In the genomic region with DNA sequence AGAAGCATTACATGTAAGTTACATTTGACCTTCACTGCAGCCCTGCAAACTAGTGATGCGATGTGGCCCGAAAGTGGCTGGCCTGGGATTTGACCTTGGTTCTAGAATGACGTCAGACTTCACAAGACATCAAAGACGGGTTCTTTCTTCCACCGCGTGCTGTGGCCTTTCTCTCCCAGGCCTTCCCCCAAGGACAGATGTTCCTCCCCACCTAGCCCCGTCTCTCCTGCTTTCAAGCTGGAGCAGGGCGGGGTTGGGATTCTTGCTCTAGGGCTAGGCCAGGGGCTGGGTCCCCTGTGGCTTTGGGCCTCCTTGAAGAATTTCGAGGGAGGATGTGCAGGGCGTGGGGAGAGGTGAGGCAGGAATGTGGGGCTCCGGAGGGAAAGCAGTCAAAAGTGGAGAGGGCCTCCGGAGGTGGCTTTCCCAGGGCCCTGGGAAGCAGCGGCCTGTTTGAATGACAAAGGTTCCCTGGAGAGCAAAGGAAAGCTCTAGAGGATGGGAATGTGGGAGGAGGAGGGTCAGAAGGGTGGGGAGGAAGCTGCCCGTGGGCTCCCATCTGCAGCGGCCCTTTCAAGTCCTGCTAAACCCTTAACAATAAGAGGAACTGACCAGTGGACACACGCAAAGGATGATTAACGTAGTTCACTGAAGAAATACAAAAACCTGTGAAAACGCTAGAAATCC, we compare ENCODE assay signal across 1 cellular context.
TF ChIP-seq lines count a peak whose summit lies in the region.

No MANE protein-coding gene starts in this region.

TF ChIP-seq in HepG2, 621 proteins besides CTCF, POLR2A, EP300 and RAD21 (continued from another document and continues in another):
- no peak for TF ChIP-seq ATF5 (CRISPR knock-in tag; IDR thresholded peaks at IDR 0.05; ENCODE audit: low read depth)
- peak; percentile 49; the same call in 1 of the 2 replicates for TF ChIP-seq MED13 (CRISPR knock-in tag; IDR thresholded peaks at IDR 0.05)
- no peak for TF ChIP-seq ZNF674 (CRISPR knock-in tag; IDR thresholded peaks at IDR 0.05; ENCODE audit: low read depth)
- TF ChIP-seq ZNF430 (CRISPR knock-in tag; IDR thresholded peaks at IDR 0.05) = peak; percentile 62; the same call in 1 of the 2 replicates
- TF ChIP-seq CSRNP1 (CRISPR knock-in tag; IDR thresholded peaks at IDR 0.05) = no peak
- TF ChIP-seq ZNF546 (CRISPR knock-in tag; conservative IDR thresholded peaks at IDR 0.05) = no peak
- TF ChIP-seq STAT5B (CRISPR knock-in tag; IDR thresholded peaks at IDR 0.05) = no peak
- no peak for TF ChIP-seq RAD51 (IDR thresholded peaks at IDR 0.05; ENCODE audit: borderline replicate concordance)
- no peak for TF ChIP-seq MAF1 (CRISPR knock-in tag; IDR thresholded peaks at IDR 0.05; ENCODE audit: borderline replicate concordance)
- no peak for TF ChIP-seq POLR2G (IDR thresholded peaks at IDR 0.05; ENCODE audit: low read depth, low read length)
- no peak for TF ChIP-seq SP4 (CRISPR knock-in tag; IDR thresholded peaks at IDR 0.05)
- no peak for TF ChIP-seq ZNF556 (CRISPR knock-in tag; IDR thresholded peaks at IDR 0.05; ENCODE audit: borderline replicate concordance)
- TF ChIP-seq THAP8 (CRISPR knock-in tag; IDR thresholded peaks at IDR 0.05; ENCODE audit: borderline replicate concordance) = no peak
- no peak for TF ChIP-seq ZFP41 (CRISPR knock-in tag; IDR thresholded peaks at IDR 0.05; ENCODE audit: borderline replicate concordance)
- TF ChIP-seq PHF21A (CRISPR knock-in tag; IDR thresholded peaks at IDR 0.05) = 0 out of 2 replicates have a peak, but pooled peaks have one; percentile 22
- TF ChIP-seq RBFOX2 (IDR thresholded peaks at IDR 0.05; ENCODE audit: low read depth, low read length) = no peak
- TF ChIP-seq, protein P1, sequence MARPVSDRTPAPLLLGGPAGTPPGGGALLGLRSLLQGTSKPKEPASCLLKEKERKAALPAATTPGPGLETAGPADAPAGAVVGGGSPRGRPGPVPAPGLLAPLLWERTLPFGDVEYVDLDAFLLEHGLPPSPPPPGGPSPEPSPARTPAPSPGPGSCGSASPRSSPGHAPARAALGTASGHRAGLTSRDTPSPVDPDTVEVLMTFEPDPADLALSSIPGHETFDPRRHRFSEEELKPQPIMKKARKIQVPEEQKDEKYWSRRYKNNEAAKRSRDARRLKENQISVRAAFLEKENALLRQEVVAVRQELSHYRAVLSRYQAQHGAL (CRISPR knock-in tag; IDR thresholded peaks at IDR 0.05; ENCODE audit: not compliant biosample characterization) = no peak
- TF ChIP-seq CCDC6 (CRISPR knock-in tag; IDR thresholded peaks at IDR 0.05) = no peak
- TF ChIP-seq NFKB2 (CRISPR knock-in tag; IDR thresholded peaks at IDR 0.05; ENCODE audit: borderline replicate concordance) = no peak
- TF ChIP-seq PHF20 (CRISPR knock-in tag; IDR thresholded peaks at IDR 0.05) = no peak
- no peak for TF ChIP-seq IRX3 (CRISPR knock-in tag; IDR thresholded peaks at IDR 0.05; ENCODE audit: borderline replicate concordance, low read depth)
- no peak for TF ChIP-seq TAF15 (IDR thresholded peaks at IDR 0.05; ENCODE audit: low read depth, low read length, poor library complexity, severe bottlenecking)
- TF ChIP-seq, protein P2, sequence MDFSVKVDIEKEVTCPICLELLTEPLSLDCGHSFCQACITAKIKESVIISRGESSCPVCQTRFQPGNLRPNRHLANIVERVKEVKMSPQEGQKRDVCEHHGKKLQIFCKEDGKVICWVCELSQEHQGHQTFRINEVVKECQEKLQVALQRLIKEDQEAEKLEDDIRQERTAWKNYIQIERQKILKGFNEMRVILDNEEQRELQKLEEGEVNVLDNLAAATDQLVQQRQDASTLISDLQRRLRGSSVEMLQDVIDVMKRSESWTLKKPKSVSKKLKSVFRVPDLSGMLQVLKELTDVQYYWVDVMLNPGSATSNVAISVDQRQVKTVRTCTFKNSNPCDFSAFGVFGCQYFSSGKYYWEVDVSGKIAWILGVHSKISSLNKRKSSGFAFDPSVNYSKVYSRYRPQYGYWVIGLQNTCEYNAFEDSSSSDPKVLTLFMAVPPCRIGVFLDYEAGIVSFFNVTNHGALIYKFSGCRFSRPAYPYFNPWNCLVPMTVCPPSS (IDR thresholded peaks at IDR 0.05) = no peak
- no peak for TF ChIP-seq YY1 (IDR thresholded peaks at IDR 0.05; ENCODE audit: insufficient read depth, insufficient replicate concordance, low read depth, low read length)
- no peak for TF ChIP-seq ZNF446 (CRISPR knock-in tag; IDR thresholded peaks at IDR 0.05)
- no peak for TF ChIP-seq JDP2 (CRISPR knock-in tag; IDR thresholded peaks at IDR 0.05; ENCODE audit: borderline replicate concordance)
- no peak for TF ChIP-seq ZNF816 (CRISPR knock-in tag; IDR thresholded peaks at IDR 0.05; ENCODE audit: borderline replicate concordance)
- TF ChIP-seq ZNF274 (CRISPR knock-in tag; IDR thresholded peaks at IDR 0.05) = no peak
- TF ChIP-seq NR1H2 (CRISPR knock-in tag; IDR thresholded peaks at IDR 0.05; ENCODE audit: borderline replicate concordance, low read depth) = no peak
- TF ChIP-seq, protein P3, sequence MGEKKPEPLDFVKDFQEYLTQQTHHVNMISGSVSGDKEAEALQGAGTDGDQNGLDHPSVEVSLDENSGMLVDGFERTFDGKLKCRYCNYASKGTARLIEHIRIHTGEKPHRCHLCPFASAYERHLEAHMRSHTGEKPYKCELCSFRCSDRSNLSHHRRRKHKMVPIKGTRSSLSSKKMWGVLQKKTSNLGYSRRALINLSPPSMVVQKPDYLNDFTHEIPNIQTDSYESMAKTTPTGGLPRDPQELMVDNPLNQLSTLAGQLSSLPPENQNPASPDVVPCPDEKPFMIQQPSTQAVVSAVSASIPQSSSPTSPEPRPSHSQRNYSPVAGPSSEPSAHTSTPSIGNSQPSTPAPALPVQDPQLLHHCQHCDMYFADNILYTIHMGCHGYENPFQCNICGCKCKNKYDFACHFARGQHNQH (CRISPR knock-in tag; IDR thresholded peaks at IDR 0.05) = peak; percentile 77; the same call in 1 of the 2 replicates
- TF ChIP-seq ELF3 (CRISPR knock-in tag; IDR thresholded peaks at IDR 0.05) = no peak
- no peak for TF ChIP-seq HOXA5 (CRISPR knock-in tag; IDR thresholded peaks at IDR 0.05)
- no peak for TF ChIP-seq NCOA1 (CRISPR knock-in tag; IDR thresholded peaks at IDR 0.05)
- TF ChIP-seq, protein P4, sequence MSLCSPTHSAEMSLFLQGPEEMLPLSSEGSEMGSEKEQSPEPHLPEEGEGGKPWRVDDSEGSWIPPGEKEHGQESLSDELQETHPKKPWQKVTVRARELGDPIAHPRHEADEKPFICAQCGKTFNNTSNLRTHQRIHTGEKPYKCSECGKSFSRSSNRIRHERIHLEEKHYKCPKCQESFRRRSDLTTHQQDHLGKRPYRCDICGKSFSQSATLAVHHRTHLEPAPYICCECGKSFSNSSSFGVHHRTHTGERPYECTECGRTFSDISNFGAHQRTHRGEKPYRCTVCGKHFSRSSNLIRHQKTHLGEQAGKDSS (CRISPR knock-in tag; IDR thresholded peaks at IDR 0.05; ENCODE audit: borderline replicate concordance, low read depth) = no peak
- no peak for TF ChIP-seq CC2D1A (CRISPR knock-in tag; IDR thresholded peaks at IDR 0.05)
- TF ChIP-seq, protein P5, sequence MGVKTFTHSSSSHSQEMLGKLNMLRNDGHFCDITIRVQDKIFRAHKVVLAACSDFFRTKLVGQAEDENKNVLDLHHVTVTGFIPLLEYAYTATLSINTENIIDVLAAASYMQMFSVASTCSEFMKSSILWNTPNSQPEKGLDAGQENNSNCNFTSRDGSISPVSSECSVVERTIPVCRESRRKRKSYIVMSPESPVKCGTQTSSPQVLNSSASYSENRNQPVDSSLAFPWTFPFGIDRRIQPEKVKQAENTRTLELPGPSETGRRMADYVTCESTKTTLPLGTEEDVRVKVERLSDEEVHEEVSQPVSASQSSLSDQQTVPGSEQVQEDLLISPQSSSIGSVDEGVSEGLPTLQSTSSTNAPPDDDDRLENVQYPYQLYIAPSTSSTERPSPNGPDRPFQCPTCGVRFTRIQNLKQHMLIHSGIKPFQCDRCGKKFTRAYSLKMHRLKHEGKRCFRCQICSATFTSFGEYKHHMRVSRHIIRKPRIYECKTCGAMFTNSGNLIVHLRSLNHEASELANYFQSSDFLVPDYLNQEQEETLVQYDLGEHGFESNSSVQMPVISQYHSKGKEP (CRISPR knock-in tag; IDR thresholded peaks at IDR 0.05) = no peak
- TF ChIP-seq ZNF781 (CRISPR knock-in tag; IDR thresholded peaks at IDR 0.05; ENCODE audit: borderline replicate concordance, not compliant biosample characterization) = no peak
- TF ChIP-seq, protein P6, sequence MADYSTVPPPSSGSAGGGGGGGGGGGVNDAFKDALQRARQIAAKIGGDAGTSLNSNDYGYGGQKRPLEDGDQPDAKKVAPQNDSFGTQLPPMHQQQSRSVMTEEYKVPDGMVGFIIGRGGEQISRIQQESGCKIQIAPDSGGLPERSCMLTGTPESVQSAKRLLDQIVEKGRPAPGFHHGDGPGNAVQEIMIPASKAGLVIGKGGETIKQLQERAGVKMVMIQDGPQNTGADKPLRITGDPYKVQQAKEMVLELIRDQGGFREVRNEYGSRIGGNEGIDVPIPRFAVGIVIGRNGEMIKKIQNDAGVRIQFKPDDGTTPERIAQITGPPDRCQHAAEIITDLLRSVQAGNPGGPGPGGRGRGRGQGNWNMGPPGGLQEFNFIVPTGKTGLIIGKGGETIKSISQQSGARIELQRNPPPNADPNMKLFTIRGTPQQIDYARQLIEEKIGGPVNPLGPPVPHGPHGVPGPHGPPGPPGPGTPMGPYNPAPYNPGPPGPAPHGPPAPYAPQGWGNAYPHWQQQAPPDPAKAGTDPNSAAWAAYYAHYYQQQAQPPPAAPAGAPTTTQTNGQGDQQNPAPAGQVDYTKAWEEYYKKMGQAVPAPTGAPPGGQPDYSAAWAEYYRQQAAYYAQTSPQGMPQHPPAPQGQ (CRISPR knock-in tag; IDR thresholded peaks at IDR 0.05; ENCODE audit: borderline replicate concordance) = no peak
- no peak for TF ChIP-seq ZNF44 (CRISPR knock-in tag; IDR thresholded peaks at IDR 0.05)
- no peak for TF ChIP-seq ZIK1 (CRISPR knock-in tag; IDR thresholded peaks at IDR 0.05; ENCODE audit: borderline replicate concordance, low read depth)
- TF ChIP-seq RNF2 (conservative IDR thresholded peaks at IDR 0.05; ENCODE audit: low read depth) = 0 out of 2 replicates have a peak, but pooled peaks have one; percentile 44
- no peak for TF ChIP-seq KAT7 (CRISPR knock-in tag; IDR thresholded peaks at IDR 0.05; ENCODE audit: borderline replicate concordance)
- no peak for TF ChIP-seq SRSF4 (IDR thresholded peaks at IDR 0.05; ENCODE audit: low read depth, low read length, poor library complexity, severe bottlenecking)
- TF ChIP-seq ZSCAN5A (CRISPR knock-in tag; IDR thresholded peaks at IDR 0.05; ENCODE audit: borderline replicate concordance) = no peak
- no peak for TF ChIP-seq ATF7-NPFF (CRISPR knock-in tag; IDR thresholded peaks at IDR 0.05; ENCODE audit: low read depth)
- TF ChIP-seq EED (CRISPR knock-in tag; IDR thresholded peaks at IDR 0.05) = no peak
- peak; percentile 58; the same call in 1 of the 2 replicates for TF ChIP-seq MTA1 (CRISPR knock-in tag; IDR thresholded peaks at IDR 0.05; ENCODE audit: borderline replicate concordance)
- TF ChIP-seq POLR2AphosphoS5 (IDR thresholded peaks at IDR 0.05; ENCODE audit: low read depth, low read length) = no peak
- TF ChIP-seq TCF7L2 (IDR thresholded peaks at IDR 0.05; ENCODE audit: low read depth, low read length) = peak; percentile 34; the same call in 1 of the 2 replicates
- 0 out of 2 replicates have a peak, but pooled peaks have one; percentile 21 for TF ChIP-seq ZNF281 (CRISPR knock-in tag; IDR thresholded peaks at IDR 0.05; ENCODE audit: borderline replicate concordance)
